In the genomic region with DNA sequence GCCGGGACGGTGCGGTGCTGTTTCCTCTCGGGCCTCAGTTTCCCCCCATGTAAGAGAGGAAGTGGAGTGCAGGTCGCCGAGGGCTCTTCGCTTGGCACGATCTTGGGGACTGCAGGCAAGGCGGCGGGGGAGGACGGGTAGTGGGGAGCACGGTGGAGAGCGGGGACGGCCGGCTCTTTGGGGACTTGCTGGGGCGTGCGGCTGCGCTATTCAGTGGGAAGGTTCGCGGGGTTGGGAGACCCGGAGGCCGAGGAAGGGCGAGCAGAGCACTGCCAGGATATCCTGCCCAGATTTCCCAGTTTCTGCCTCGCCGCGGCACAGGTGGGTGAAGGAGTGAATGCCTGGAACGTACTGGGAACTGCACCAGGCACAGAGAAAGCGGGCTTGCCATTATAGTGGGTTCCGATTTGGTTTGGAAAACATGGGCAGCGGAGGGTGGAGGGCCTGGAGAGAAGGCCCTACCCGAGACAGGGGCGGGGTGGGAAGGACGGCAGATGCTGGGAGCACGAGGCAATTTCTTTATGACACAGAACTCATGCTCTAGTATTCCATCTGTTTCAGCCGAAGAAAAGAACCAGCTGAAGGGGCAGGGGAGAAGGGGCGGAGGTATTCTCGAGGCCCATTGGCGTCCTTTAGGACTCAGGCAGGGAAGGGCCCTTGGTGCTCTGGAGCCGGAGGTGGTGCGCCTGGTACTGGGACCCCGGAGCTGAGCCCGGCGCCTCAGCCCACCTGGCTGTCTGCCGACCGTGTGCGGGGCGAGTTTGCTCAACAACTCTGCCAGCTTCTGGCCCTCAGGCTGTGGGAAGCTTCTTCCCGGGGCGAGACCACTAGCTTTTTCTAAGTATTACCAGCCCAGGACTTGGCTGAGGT, we compare ENCODE assay signal across 11 cellular contexts. TPM values are rescaled to one million over a fixed set of nuclear protein-coding genes. Genes with fewer than 3 reads are reported as not detected.
DNase-seq lines count a peak whose midpoint lies in the region; ATAC-seq and TF ChIP-seq lines count a peak whose summit lies in the region.
"Had no signal": no experiment of that assay in that cellular context is flagged by ENCODE, and none has a peak within 500 bp of the region (broad histone marks: within the 10 kb centered on the region; RNA-seq: fewer than 3 reads in every experiment).

No MANE protein-coding gene starts in this region.

- peaks cover 0 to 12% of the 10 kb centered on the region in 2 donors for H3K4me1 ChIP-seq in muscle layer of duodenum (ENCODE audit: control insufficient read depth in 1 of 2, insufficient read depth in 2 of 2, low read length in 2 of 2)

- H3K27ac ChIP-seq in muscle layer of duodenum (ENCODE audit: low read length) = no peak overlapping the region

- no peaks in the 10 kb centered on the region for H3K36me3 ChIP-seq in muscle layer of duodenum (ENCODE audit: control insufficient read depth in 1 of 2, insufficient read depth in 2 of 2, low read length in 2 of 2)

- H3K4me3 ChIP-seq in AG04449 (ENCODE audit: low read depth, low read length) (peak overlapping the region; percentile 40), epithelial cell of proximal tubule (ENCODE audit: low read depth, low read length) (peak overlapping the region; percentile 56), muscle layer of duodenum (ENCODE audit: low read depth in 1 of 2, low read length in 2 of 2) (peak overlapping the region; percentile 28 to 45)

- no peaks in the 10 kb centered on the region for H3K4me1 Mint-ChIP-seq in stimulated activated effector memory CD8-positive, alpha-beta T cell treated with anti-CD3 and anti-CD28 coated beads, Interleukin-12 subunit alpha, Interleukin-12 subunit beta, amount 100 ng/mL, for 72 hours

- no peak overlapping the region for H3K27ac Mint-ChIP-seq in stimulated activated effector memory CD8-positive, alpha-beta T cell treated with anti-CD3 and anti-CD28 coated beads, Interleukin-12 subunit alpha, Interleukin-12 subunit beta, amount 100 ng/mL, for 72 hours
- H3K27ac Mint-ChIP-seq: activated naive CD8-positive, alpha-beta T cell; CD14-positive monocyte had no signal

- TF ChIP-seq CTCF in AG04449 (IDR thresholded peaks at IDR 0.05; ENCODE audit: insufficient read depth, low read length, missing control alignments) = no peak
- TF ChIP-seq CTCF in epithelial cell of proximal tubule (conservative IDR thresholded peaks at IDR 0.05; ENCODE audit: low read depth, low read length) = no peak

- H3K9me3 ChIP-seq in muscle layer of duodenum (ENCODE audit: control insufficient read depth in 1 of 2, low read length in 2 of 2) = no peaks in the 10 kb centered on the region

- no peaks in the 10 kb centered on the region for H3K36me3 Mint-ChIP-seq in stimulated activated effector memory CD8-positive, alpha-beta T cell treated with anti-CD3 and anti-CD28 coated beads, Interleukin-12 subunit alpha, Interleukin-12 subunit beta, amount 100 ng/mL, for 72 hours
- H3K36me3 Mint-ChIP-seq: activated naive CD8-positive, alpha-beta T cell; CD14-positive monocyte had no signal

- DNase-seq in AG04449 (ENCODE audit: low read depth, low spot score) (no peak), NCI-H69 (lab: John Stamatoyannopoulos, UW) (peak; percentile 30), epithelial cell of proximal tubule (ENCODE audit: low read depth) (no peak), midbrain (lab: John Stamatoyannopoulos, UW) (no peak), SKM-1 (lab: John Stamatoyannopoulos, UW; ENCODE audit: unreplicated experiment) (no peak)
- DNase-seq in stimulated activated effector memory CD8-positive, alpha-beta T cell treated with anti-CD3 and anti-CD28 coated beads, Interleukin-12 subunit alpha, Interleukin-12 subunit beta, amount 100 ng/mL, for 72 hours (ENCODE audit: low spot score in 2 of 2) = no peak
- no peak for DNase-seq in NK-92 treated with Interleukin-12 subunit alpha and Interleukin-12 subunit beta, amount 100 ng/mL, for 24 hours (lab: John Stamatoyannopoulos, UW)

- no peak overlapping the region for H3K4me3 Mint-ChIP-seq in stimulated activated effector memory CD8-positive, alpha-beta T cell treated with anti-CD3 and anti-CD28 coated beads, Interleukin-12 subunit alpha, Interleukin-12 subunit beta, amount 100 ng/mL, for 72 hours
- H3K4me3 Mint-ChIP-seq: activated naive CD8-positive, alpha-beta T cell had no signal

- no peak for ATAC-seq in stimulated activated effector memory CD8-positive, alpha-beta T cell treated with anti-CD3 and anti-CD28 coated beads, Interleukin-12 subunit alpha, Interleukin-12 subunit beta, amount 100 ng/mL, for 72 hours

- CTCF ChIA-PET in AG04449 (lab: Yijun Ruan, JAX) = interaction anchor here (0.9 to 1.7 kb wide), 3 partner anchors 9 to 95 kb away, joined by 3 to 4 read pairs (median 4); no protein-coding TSS in a partner anchor

- H3K27me3 ChIP-seq in muscle layer of duodenum (ENCODE audit: low read depth, low read length) = peaks cover 13% of the 10 kb centered on the region

- no peaks in the 10 kb centered on the region for H3K9me3 Mint-ChIP-seq in stimulated activated effector memory CD8-positive, alpha-beta T cell treated with anti-CD3 and anti-CD28 coated beads, Interleukin-12 subunit alpha, Interleukin-12 subunit beta, amount 100 ng/mL, for 72 hours

- POLR2A ChIA-PET in AG04449 (lab: Yijun Ruan, JAX) = no interaction called here

RNA-seq across cellular contexts. Expression of a gene that starts 1.0 kb away (rescaled TPM):
- 1.1 and 21.7 TPM in 2 replicates for total RNA-seq in epithelial cell of proximal tubule

RNA-seq across cellular contexts. Expression of a gene that starts 41.6 kb away (rescaled TPM):
- total RNA-seq in epithelial cell of proximal tubule = not detected in 2 replicates
- total RNA-seq: T-helper 2 cell treated with Interferon-gamma antibody and Interleukin-4, amounts not matched to agents 100 ng/mL and 5 ng/mL, for 36 hours had no signal

RNA-seq across cellular contexts. Expression of a gene that starts 59.9 kb away (rescaled TPM):
- 0.14 TPM in 1 of 2 replicates, not detected in the other for total RNA-seq in epithelial cell of proximal tubule
- total RNA-seq: T-helper 2 cell treated with Interferon-gamma antibody and Interleukin-4, amounts not matched to agents 100 ng/mL and 5 ng/mL, for 36 hours had no signal
